ENCODE assay signal across 17 cellular contexts in genomic region chr17:46025510-46025909, GRCh38. TPM values are rescaled to one million over a fixed set of nuclear protein-coding genes. Genes with fewer than 3 reads are reported as not detected.
DNase-seq lines count a peak whose midpoint lies in the region; ATAC-seq and TF ChIP-seq lines count a peak whose summit lies in the region.
"Had no signal": no experiment of that assay in that cellular context is flagged by ENCODE, and none has a peak within 500 bp of the region (broad histone marks: within the 10 kb centered on the region; RNA-seq: fewer than 3 reads in every experiment).

No MANE protein-coding gene starts in this region.

- DNase-seq in activated naive CD4-positive, alpha-beta T cell treated with anti-CD3 and anti-CD28 coated beads, Interleukin-2, amount 10 ng/mL, durations not matched to agents 7 days and 5 days = no peak
- no peak for DNase-seq in activated T-helper 1 cell treated with anti-CD3 and anti-CD28 coated beads, Interleukin-12 subunit alpha, Interleukin-12 subunit beta, Interleukin-2, Interleukin-4 antibody, amounts not matched to agents 30 ng/mL and 10 ng/mL and 1 ng/mL, durations not matched to agents 14 hours and 24 hours and 36 hours (ENCODE audit: low spot score)
- no peak for DNase-seq in left colon
- no peak for DNase-seq in breast epithelium (ENCODE audit: low spot score in 2 of 2)
- DNase-seq in NCI-H1092 (lab: John Stamatoyannopoulos, UW) = no peak
- DNase-seq: dermis blood vessel endothelial cell; NCI-H1436; NCI-H69; stimulated activated CD8-positive, alpha-beta memory T cell treated with anti-CD3 and anti-CD28 coated beads, Interleukin-4, amount 100 ng/mL, for 48 hours had no signal

- CTCF ChIA-PET in activated naive CD4-positive, alpha-beta T cell treated with anti-CD3 and anti-CD28 coated beads, Interleukin-2, amount 10 ng/mL, durations not matched to agents 7 days and 5 days (lab: Charles Lee) = no interaction called here

- H3K9me3 ChIP-seq in skeletal muscle tissue (ENCODE audit: control insufficient read depth in 3 of 3, low read length in 3 of 3) (no peaks in the 10 kb centered on the region), breast epithelium (no peaks in the 10 kb centered on the region)

- H3K36me3 ChIP-seq in skeletal muscle tissue (ENCODE audit: control insufficient read depth in 3 of 3, insufficient read depth in 3 of 3, low read length in 3 of 3) (peaks cover 12 to 28% (median 25%) of the 10 kb centered on the region in 3 donors), breast epithelium (no peaks in the 10 kb centered on the region)

- H3K9me3 Mint-ChIP-seq in activated naive CD4-positive, alpha-beta T cell treated with anti-CD3 and anti-CD28 coated beads, Interleukin-2, amount 50 U/mL, for 24 hours = no peaks in the 10 kb centered on the region
- H3K9me3 Mint-ChIP-seq in activated naive CD4-positive, alpha-beta T cell treated with anti-CD3 and anti-CD28 coated beads, Interleukin-2, amount 10 ng/mL, durations not matched to agents 7 days and 5 days = no peaks in the 10 kb centered on the region
- no peaks in the 10 kb centered on the region for H3K9me3 Mint-ChIP-seq in activated T-helper 1 cell treated with anti-CD3 and anti-CD28 coated beads, Interleukin-12 subunit alpha, Interleukin-12 subunit beta, Interleukin-2, Interleukin-4 antibody, amounts not matched to agents 30 ng/mL and 10 ng/mL and 1 ng/mL, durations not matched to agents 14 hours and 24 hours and 36 hours

- ATAC-seq in left colon (peak; percentile 7), GM19023 (IDR thresholded peaks at IDR 0.05; ENCODE audit: unreplicated experiment) (no peak)
- ATAC-seq: K562 had no signal

- no peak overlapping the region for H3K4me3 Mint-ChIP-seq in activated naive CD4-positive, alpha-beta T cell treated with anti-CD3 and anti-CD28 coated beads, Interleukin-2, amount 50 U/mL, for 24 hours
- no peak overlapping the region for H3K4me3 Mint-ChIP-seq in activated naive CD4-positive, alpha-beta T cell treated with anti-CD3 and anti-CD28 coated beads, Interleukin-2, amount 10 ng/mL, durations not matched to agents 7 days and 5 days
- H3K4me3 Mint-ChIP-seq in activated T-helper 1 cell treated with anti-CD3 and anti-CD28 coated beads, Interleukin-12 subunit alpha, Interleukin-12 subunit beta, Interleukin-2, Interleukin-4 antibody, amounts not matched to agents 30 ng/mL and 10 ng/mL and 1 ng/mL, durations not matched to agents 14 hours and 24 hours and 36 hours = no peak overlapping the region

- H3K27me3 ChIP-seq in skeletal muscle tissue (ENCODE audit: control insufficient read depth in 3 of 3, insufficient read depth in 3 of 3, low read length in 3 of 3) (no peaks in the 10 kb centered on the region), breast epithelium (no peaks in the 10 kb centered on the region)

- no peaks in the 10 kb centered on the region for H3K27me3 Mint-ChIP-seq in activated naive CD4-positive, alpha-beta T cell treated with anti-CD3 and anti-CD28 coated beads, Interleukin-2, amount 50 U/mL, for 24 hours
- H3K27me3 Mint-ChIP-seq in activated naive CD4-positive, alpha-beta T cell treated with anti-CD3 and anti-CD28 coated beads, Interleukin-2, amount 10 ng/mL, durations not matched to agents 7 days and 5 days = no peaks in the 10 kb centered on the region
- no peaks in the 10 kb centered on the region for H3K27me3 Mint-ChIP-seq in activated T-helper 1 cell treated with anti-CD3 and anti-CD28 coated beads, Interleukin-12 subunit alpha, Interleukin-12 subunit beta, Interleukin-2, Interleukin-4 antibody, amounts not matched to agents 30 ng/mL and 10 ng/mL and 1 ng/mL, durations not matched to agents 14 hours and 24 hours and 36 hours (ENCODE audit: insufficient read depth)

- TF ChIP-seq POLR2A in breast epithelium (IDR thresholded peaks at IDR 0.05) = no peak

- H3K27ac Mint-ChIP-seq in activated naive CD4-positive, alpha-beta T cell treated with anti-CD3 and anti-CD28 coated beads, Interleukin-2, amount 50 U/mL, for 24 hours = peak overlapping the region; percentile 35
- H3K27ac Mint-ChIP-seq in activated naive CD4-positive, alpha-beta T cell treated with anti-CD3 and anti-CD28 coated beads, Interleukin-2, amount 10 ng/mL, durations not matched to agents 7 days and 5 days = no peak overlapping the region
- H3K27ac Mint-ChIP-seq in activated T-helper 1 cell treated with anti-CD3 and anti-CD28 coated beads, Interleukin-12 subunit alpha, Interleukin-12 subunit beta, Interleukin-2, Interleukin-4 antibody, amounts not matched to agents 30 ng/mL and 10 ng/mL and 1 ng/mL, durations not matched to agents 14 hours and 24 hours and 36 hours = peak overlapping the region; percentile 21

- H3K4me1 ChIP-seq in skeletal muscle tissue (ENCODE audit: control insufficient read depth in 3 of 3, insufficient read depth in 3 of 3, low read length in 3 of 3) (peaks cover 11 to 18% (median 18%) of the 10 kb centered on the region in 3 donors), breast epithelium (no peaks in the 10 kb centered on the region)

- H3K36me3 Mint-ChIP-seq in activated naive CD4-positive, alpha-beta T cell treated with anti-CD3 and anti-CD28 coated beads, Interleukin-2, amount 50 U/mL, for 24 hours = peaks cover 7% of the 10 kb centered on the region
- peaks cover 21% of the 10 kb centered on the region for H3K36me3 Mint-ChIP-seq in activated naive CD4-positive, alpha-beta T cell treated with anti-CD3 and anti-CD28 coated beads, Interleukin-2, amount 10 ng/mL, durations not matched to agents 7 days and 5 days
- peaks cover 21% of the 10 kb centered on the region for H3K36me3 Mint-ChIP-seq in activated T-helper 1 cell treated with anti-CD3 and anti-CD28 coated beads, Interleukin-12 subunit alpha, Interleukin-12 subunit beta, Interleukin-2, Interleukin-4 antibody, amounts not matched to agents 30 ng/mL and 10 ng/mL and 1 ng/mL, durations not matched to agents 14 hours and 24 hours and 36 hours (ENCODE audit: low read depth)

- H3K4me1 Mint-ChIP-seq in activated naive CD4-positive, alpha-beta T cell treated with anti-CD3 and anti-CD28 coated beads, Interleukin-2, amount 50 U/mL, for 24 hours = peaks cover 26% of the 10 kb centered on the region
- peaks cover 14% of the 10 kb centered on the region for H3K4me1 Mint-ChIP-seq in activated naive CD4-positive, alpha-beta T cell treated with anti-CD3 and anti-CD28 coated beads, Interleukin-2, amount 10 ng/mL, durations not matched to agents 7 days and 5 days
- peaks cover 20% of the 10 kb centered on the region for H3K4me1 Mint-ChIP-seq in activated T-helper 1 cell treated with anti-CD3 and anti-CD28 coated beads, Interleukin-12 subunit alpha, Interleukin-12 subunit beta, Interleukin-2, Interleukin-4 antibody, amounts not matched to agents 30 ng/mL and 10 ng/mL and 1 ng/mL, durations not matched to agents 14 hours and 24 hours and 36 hours (ENCODE audit: low read depth)

- no peak overlapping the region for H3K4me3 ChIP-seq in skeletal muscle tissue (ENCODE audit: low read length in 3 of 3)
- no peak overlapping the region for H3K4me3 ChIP-seq in breast epithelium
- H3K4me3 ChIP-seq: K562, lung had no signal

- H3K9ac ChIP-seq in skeletal muscle tissue (ENCODE audit: low read depth in 1 of 3, low read length in 3 of 3) = no peak overlapping the region

- intact Hi-C loops in activated T-helper 1 cell treated with anti-CD3 and anti-CD28 coated beads, Interleukin-12 subunit alpha, Interleukin-12 subunit beta, Interleukin-2, Interleukin-4 antibody, amounts not matched to agents 30 ng/mL and 10 ng/mL and 1 ng/mL, durations not matched to agents 14 hours and 24 hours and 36 hours (cut with micrococcal nuclease) = no loop called here
- intact Hi-C loops in left colon (cut with DNase I, micrococcal nuclease) (no loop called here), breast epithelium (cut with DNase I; ENCODE audit: low total_unique reads) (no loop called here)

- TF ChIP-seq CTCF in breast epithelium (IDR thresholded peaks at IDR 0.05) = no peak

- H3K27ac ChIP-seq in skeletal muscle tissue (ENCODE audit: low read depth, low read length) (peak overlapping the region; percentile 52), breast epithelium (no peak overlapping the region)

RNA-seq across cellular contexts. Expression of gene STH, which starts 26.5 kb away (rescaled TPM):
- not detected in 2 replicates for total RNA-seq in activated T-helper 1 cell treated with anti-CD3 and anti-CD28 coated beads, Interleukin-12 subunit alpha, Interleukin-12 subunit beta, Interleukin-2, Interleukin-4 antibody, amounts not matched to agents 30 ng/mL and 10 ng/mL and 1 ng/mL, durations not matched to agents 14 hours and 24 hours and 36 hours
- total RNA-seq in left colon (not detected), skeletal muscle tissue (not detected), breast epithelium (not detected)
- total RNA-seq: activated CD8-positive, alpha-beta memory T cell treated with anti-CD3 and anti-CD28 coated beads for 36 hours; dermis blood vessel endothelial cell; fibroblast of lung; K562; lung; urinary bladder had no signal
